In the genomic region with DNA sequence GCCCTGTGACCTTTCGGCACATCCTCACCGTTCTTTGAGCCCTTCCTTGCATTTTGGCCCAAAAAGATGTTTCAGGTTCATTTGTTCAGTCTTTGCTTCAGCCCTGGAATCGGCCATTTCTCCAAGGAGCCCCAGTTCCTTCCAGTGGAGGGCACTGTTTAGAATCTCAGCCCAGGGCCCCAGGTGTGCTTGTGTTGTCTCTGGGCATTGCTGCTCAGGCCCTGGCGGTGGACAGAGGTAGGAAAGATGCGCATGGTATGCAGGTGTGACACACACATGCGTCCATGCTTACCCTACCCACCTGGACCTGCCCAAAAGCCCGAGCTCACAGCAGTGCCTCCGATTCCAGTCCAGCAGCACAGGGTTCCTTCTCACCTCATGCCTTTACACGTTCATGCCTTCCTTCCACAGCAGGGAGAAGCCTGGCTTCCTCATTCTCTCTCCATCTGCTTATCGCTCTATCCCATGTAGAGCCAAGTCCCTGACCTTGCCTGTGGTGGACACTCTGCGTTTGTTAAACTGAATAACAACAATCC, we compare ENCODE assay signal across 9 cellular contexts.
DNase-seq lines count a peak whose midpoint lies in the region; ATAC-seq and TF ChIP-seq lines count a peak whose summit lies in the region.
"Had no signal": no experiment of that assay in that cellular context is flagged by ENCODE, and none has a peak within 500 bp of the region (broad histone marks: within the 10 kb centered on the region; RNA-seq: fewer than 3 reads in every experiment).

No MANE protein-coding gene starts in this region.

- H3K9me3 Mint-ChIP-seq in activated T-cell treated with anti-CD3 and anti-CD28 coated beads, Interleukin-2, amount 50 U/mL, for 72 hours = no peaks in the 10 kb centered on the region

- H3K4me1 ChIP-seq in A673 (ENCODE audit: insufficient read depth, low read length, poor library complexity, severe bottlenecking) (no peaks in the 10 kb centered on the region), PC-9 (replicated peaks; ENCODE audit: insufficient read depth) (no peaks in the 10 kb centered on the region), body of pancreas (peaks cover 6% of the 10 kb centered on the region)
- H3K4me1 ChIP-seq in effector memory CD4-positive, alpha-beta T cell (ENCODE audit: control insufficient read depth, insufficient read depth, low read length, poor library complexity, severe bottlenecking) = peaks cover 9% of the 10 kb centered on the region

- H3K4me1 Mint-ChIP-seq in activated T-cell treated with anti-CD3 and anti-CD28 coated beads, Interleukin-2, amount 50 U/mL, for 72 hours (ENCODE audit: low read depth) = peaks cover 12% of the 10 kb centered on the region

- no peak for DNase-seq in A673 (ENCODE audit: low spot score)
- peak; percentile 41 to 46 for DNase-seq in PC-9
- peak; percentile 8 for DNase-seq in glomerular visceral epithelial cell (ENCODE audit: extremely low spot score)
- DNase-seq in body of pancreas = no peak
- no peak for DNase-seq in effector memory CD4-positive, alpha-beta T cell
- DNase-seq in activated T-cell treated with anti-CD3 and anti-CD28 coated beads, Interleukin-2, amount 50 U/mL, for 72 hours = no peak
- DNase-seq in NCI-H446 treated with DMSO at 0.1 percent for 48 hours (lab: John Stamatoyannopoulos, UW) = no peak
- DNase-seq: Kasumi-1 had no signal

- no peak overlapping the region for H3K4me3 Mint-ChIP-seq in activated T-cell treated with anti-CD3 and anti-CD28 coated beads, Interleukin-2, amount 50 U/mL, for 72 hours

- H2AFZ ChIP-seq in PC-9 = no peak overlapping the region

- CTCF ChIA-PET in A673 (lab: Charles Lee) (interaction anchor here (1.0 kb wide), 1 partner anchor 213 kb away, joined by 3 read pairs; no protein-coding TSS in a partner anchor), PC-9 (lab: Charles Lee) (no interaction called here)

- WGBS in body of pancreas, 2 donors = 76 to 77% methylated on average over 9 to 11 of the region's 11 CpGs

- H3K9me2 ChIP-seq in PC-9 (ENCODE audit: insufficient read depth) = no peaks in the 10 kb centered on the region

- H3K36me3 Mint-ChIP-seq in activated T-cell treated with anti-CD3 and anti-CD28 coated beads, Interleukin-2, amount 50 U/mL, for 72 hours (ENCODE audit: insufficient read depth in 2 of 2) = no peaks in the 10 kb centered on the region

- H3K36me3 ChIP-seq in A673 (ENCODE audit: insufficient read depth, low read length, poor library complexity, severe bottlenecking) (no peaks in the 10 kb centered on the region), PC-9 (ENCODE audit: low read depth) (no peaks in the 10 kb centered on the region), body of pancreas (replicated peaks in 1 of 2; ENCODE audit: insufficient read depth in 1 of 2, low read depth in 2 of 2) (no peaks in the 10 kb centered on the region)
- no peaks in the 10 kb centered on the region for H3K36me3 ChIP-seq in effector memory CD4-positive, alpha-beta T cell (ENCODE audit: control insufficient read depth, insufficient read depth, low read length)

- no peaks in the 10 kb centered on the region for H3K79me2 ChIP-seq in PC-9 (ENCODE audit: low read depth)

- H3K27ac ChIP-seq in A673 (ENCODE audit: low read depth, low read length, poor library complexity, severe bottlenecking) (no peak overlapping the region), PC-9 (no peak overlapping the region), body of pancreas (no peak overlapping the region)
- no peak overlapping the region for H3K27ac ChIP-seq in effector memory CD4-positive, alpha-beta T cell (ENCODE audit: insufficient read depth, low read length, poor library complexity, severe bottlenecking)

- POLR2A ChIA-PET in A673 (lab: Charles Lee; ENCODE audit: low non-redundant PET) = no interaction called here
- POLR2A ChIA-PET in PC-9 (lab: Charles Lee; ENCODE audit: unreplicated experiment) = no interaction called here

- intact Hi-C loops in A673 (cut with micrococcal nuclease; ENCODE audit: unreplicated experiment) (loop anchor here (5.0 kb wide), 1 partner anchor 295 kb away; no protein-coding TSS in a partner anchor), PC-9 (cut with micrococcal nuclease; ENCODE audit: unreplicated experiment) (loop anchor here (5.0 to 10.0 kb wide), 4 partner anchors 115 to 947 kb away; a partner anchor contains a TSS), body of pancreas (cut with DNase I) (no loop called here)

- no peak for TF ChIP-seq POLR2A in body of pancreas (IDR thresholded peaks at IDR 0.05)

- no peak for ATAC-seq in body of pancreas
- no peak for ATAC-seq in activated T-cell treated with anti-CD3 and anti-CD28 coated beads, Interleukin-2, amount 50 U/mL, for 72 hours (replicated peaks in 1 of 2)

- H3K4me3 ChIP-seq in A673 (ENCODE audit: low read depth, low read length, poor library complexity, severe bottlenecking) (no peak overlapping the region), PC-9 (no peak overlapping the region), body of pancreas (no peak overlapping the region)
- no peak overlapping the region for H3K4me3 ChIP-seq in effector memory CD4-positive, alpha-beta T cell (ENCODE audit: insufficient read depth, low read depth, low read length, poor library complexity, severe bottlenecking)

- TF ChIP-seq CTCF in A673 (conservative IDR thresholded peaks at IDR 0.05; ENCODE audit: low read depth, low read length) (peak; percentile 35; the same call in 1 of the 2 replicates), GM12874 (IDR thresholded peaks at IDR 0.05; ENCODE audit: insufficient read depth, low read depth, low read length) (peak; percentile 46), PC-9 (conservative IDR thresholded peaks at IDR 0.05) (peak; percentile 60), body of pancreas (IDR thresholded peaks at IDR 0.05) (no peak)

- H3K27me3 ChIP-seq in A673 (replicated peaks; ENCODE audit: insufficient read depth, low read depth, low read length, poor library complexity) (no peaks in the 10 kb centered on the region), PC-9 (ENCODE audit: insufficient read depth, low read depth) (no peaks in the 10 kb centered on the region), body of pancreas (no peaks in the 10 kb centered on the region)
- no peaks in the 10 kb centered on the region for H3K27me3 ChIP-seq in effector memory CD4-positive, alpha-beta T cell (replicated peaks; ENCODE audit: control insufficient read depth, insufficient read depth, low read length, poor library complexity, severe bottlenecking)

- no peaks in the 10 kb centered on the region for H3K9me3 ChIP-seq in A673 (ENCODE audit: low read depth, low read length, poor library complexity, severe bottlenecking)
- no peaks in the 10 kb centered on the region for H3K9me3 ChIP-seq in PC-9 (ENCODE audit: insufficient read depth, low read depth)
- H3K9me3 ChIP-seq in body of pancreas = no peaks in the 10 kb centered on the region
- no peaks in the 10 kb centered on the region for H3K9me3 ChIP-seq in effector memory CD4-positive, alpha-beta T cell (ENCODE audit: control insufficient read depth, low read length)

- no peaks in the 10 kb centered on the region for H4K20me1 ChIP-seq in PC-9 (ENCODE audit: insufficient read depth)

- no peak overlapping the region for H3K4me2 ChIP-seq in PC-9

- no peak overlapping the region for H3K27ac Mint-ChIP-seq in activated T-cell treated with anti-CD3 and anti-CD28 coated beads, Interleukin-2, amount 50 U/mL, for 72 hours

- no peaks in the 10 kb centered on the region for H3K27me3 Mint-ChIP-seq in activated T-cell treated with anti-CD3 and anti-CD28 coated beads, Interleukin-2, amount 50 U/mL, for 72 hours (ENCODE audit: low read depth)

- H3F3A ChIP-seq in PC-9 (ENCODE audit: insufficient read depth, low read depth) = no peaks in the 10 kb centered on the region

- BruUV-seq in A673 (replicated peaks; lab: Mats Ljungman, UMichigan) (no TSS peak), PC-9 (replicated peaks; lab: Mats Ljungman, UMichigan) (no TSS peak)

Comparison
In these comparisons a context has a peak if more than half of its experiments do, and no peak if none do; other contexts are left out.
1. DNase-seq: peak in PC-9 (2 of 2) and glomerular visceral epithelial cell (single experiment); none in A673 (single experiment), body of pancreas (0 of 4), effector memory CD4-positive, alpha-beta T cell (0 of 3), activated T-cell treated with anti-CD3 and anti-CD28 coated beads, Interleukin-2, amount 50 U/mL, for 72 hours (0 of 2) and NCI-H446 treated with DMSO at 0.1 percent for 48 hours (single experiment).
2. CTCF ChIP-seq: peak in A673 (single experiment), GM12874 (single experiment) and PC-9 (single experiment); none in body of pancreas (0 of 7).